In genomic region chr10:123746520-123746919, GRCh38 we compare ENCODE assay signal across 34 cellular contexts.
"Had no signal": no experiment of that assay in that cellular context is flagged by ENCODE, and none has a peak within 500 bp of the region (broad histone marks: within the 10 kb centered on the region; RNA-seq: fewer than 3 reads in every experiment).

No MANE protein-coding gene starts in this region.

- H3K27me3 Mint-ChIP-seq: activated CD4-positive, alpha-beta T cell treated with anti-CD3 and anti-CD28 coated beads, Interleukin-2, amount 10 ng/mL, durations not matched to agents 7 days and 5 days; activated naive CD8-positive, alpha-beta T cell had no signal

- H3K4me3 Mint-ChIP-seq: activated CD4-positive, alpha-beta T cell treated with anti-CD3 and anti-CD28 coated beads, Interleukin-2, amount 10 ng/mL, durations not matched to agents 7 days and 5 days; activated CD8-positive, alpha-beta T cell treated with anti-CD3 and anti-CD28 coated beads for 36 hours; activated naive CD8-positive, alpha-beta T cell; activated T-cell treated with anti-CD3 and anti-CD28 coated beads, Interleukin-2, amount 50 U/mL, for 72 hours; brain; nephron; stimulated activated memory B cell treated with anti-CD40 and anti-IgM and Interleukin-4, amounts not matched to agents 10 μg/mL and 1 μg/mL and 100 μg/mL, for 72 hours; stimulated activated naive CD8-positive, alpha-beta T cell treated with anti-CD3 and anti-CD28 coated beads, Interleukin-15, amount 100 ng/mL, for 72 hours had no signal

- H3K4me1 ChIP-seq: adrenal gland, ascending aorta, colonic mucosa, pancreas, prostate gland, suprapubic skin, upper lobe of right lung had no signal

- DNase-seq: activated CD4-positive, alpha-beta T cell treated with anti-CD3 and anti-CD28 coated beads for 1 hour; activated CD4-positive, alpha-beta T cell treated with anti-CD3 and anti-CD28 coated beads, Interleukin-2, amount 10 ng/mL, durations not matched to agents 7 days and 5 days; activated CD8-positive, alpha-beta T cell treated with anti-CD3 and anti-CD28 coated beads for 36 hours; activated naive CD4-positive, alpha-beta T cell treated with Interleukin-2 at 50 U/mL for 16 hours; activated T-cell treated with anti-CD3 and anti-CD28 coated beads for 4 hours; activated T-cell treated with anti-CD3 and anti-CD28 coated beads, Interleukin-2, amount 50 U/mL, for 72 hours; adrenal gland; cerebellar nuclear complex; colonic mucosa; dorsolateral prefrontal cortex; foreskin fibroblast; heart left ventricle; hypothalamus; left ventricle myocardium superior; nucleus accumbens; pancreas; retina; stimulated activated CD4-positive, alpha-beta T cell treated with anti-CD3 and anti-CD28 coated beads, Interleukin-1b, Interleukin-23, amount 100 ng/mL, for 48 hours; stimulated activated CD4-positive, alpha-beta T cell treated with anti-CD3 and anti-CD28 coated beads, Interleukin-4, amount 100 ng/mL, for 4 hours; stimulated activated CD8-positive, alpha-beta memory T cell treated with anti-CD3 and anti-CD28 coated beads, Interleukin-4, amount 100 ng/mL, for 48 hours; stimulated activated naive CD8-positive, alpha-beta T cell treated with anti-CD3 and anti-CD28 coated beads, Interleukin-15, amount 100 ng/mL, for 72 hours; T-helper 2 cell; tibial artery; upper lobe of right lung had no signal

- H3K27me3 ChIP-seq: adrenal gland, ascending aorta, colonic mucosa, pancreas, suprapubic skin, tibial artery, upper lobe of right lung had no signal

- ATAC-seq: activated CD8-positive, alpha-beta T cell treated with anti-CD3 and anti-CD28 coated beads for 36 hours; activated T-cell treated with anti-CD3 and anti-CD28 coated beads, Interleukin-2, amount 50 U/mL, for 72 hours; esophagus mucosa; heart left ventricle; left ventricle myocardium superior; pancreas; stimulated activated memory B cell treated with anti-CD40 and anti-IgM and Interleukin-4, amounts not matched to agents 10 μg/mL and 1 μg/mL and 100 μg/mL, for 72 hours; stimulated activated naive CD8-positive, alpha-beta T cell treated with anti-CD3 and anti-CD28 coated beads, Interleukin-15, amount 100 ng/mL, for 72 hours; upper lobe of right lung had no signal

- H3K36me3 Mint-ChIP-seq: activated naive CD8-positive, alpha-beta T cell; brain; stimulated activated memory B cell treated with anti-CD40 and anti-IgM and Interleukin-4, amounts not matched to agents 10 μg/mL and 1 μg/mL and 100 μg/mL, for 72 hours had no signal

- H3K27ac ChIP-seq: adrenal gland, ascending aorta, cardiac muscle cell, colonic mucosa, dorsolateral prefrontal cortex, pancreas, prostate gland, suprapubic skin, tibial artery, upper lobe of right lung had no signal

- H3K4me1 Mint-ChIP-seq: activated CD4-positive, alpha-beta T cell treated with anti-CD3 and anti-CD28 coated beads, Interleukin-2, amount 10 ng/mL, durations not matched to agents 7 days and 5 days; stimulated activated memory B cell treated with anti-CD40 and anti-IgM and Interleukin-4, amounts not matched to agents 10 μg/mL and 1 μg/mL and 100 μg/mL, for 72 hours; stimulated activated naive CD8-positive, alpha-beta T cell treated with anti-CD3 and anti-CD28 coated beads, Interleukin-15, amount 100 ng/mL, for 72 hours had no signal

- H3K27ac Mint-ChIP-seq: activated CD4-positive, alpha-beta T cell treated with anti-CD3 and anti-CD28 coated beads, Interleukin-2, amount 10 ng/mL, durations not matched to agents 7 days and 5 days; activated CD8-positive, alpha-beta T cell treated with anti-CD3 and anti-CD28 coated beads for 36 hours; activated naive CD8-positive, alpha-beta T cell; activated T-cell treated with anti-CD3 and anti-CD28 coated beads, Interleukin-2, amount 50 U/mL, for 72 hours; brain; nephron; stimulated activated memory B cell treated with anti-CD40 and anti-IgM and Interleukin-4, amounts not matched to agents 10 μg/mL and 1 μg/mL and 100 μg/mL, for 72 hours had no signal

- H3K4me2 ChIP-seq: smooth muscle cell had no signal

- H3K4me3 ChIP-seq: adrenal gland, ascending aorta, cardiac muscle cell, colonic mucosa, dorsolateral prefrontal cortex, heart left ventricle, pancreas, prostate gland, smooth muscle cell, suprapubic skin, tibial artery, upper lobe of right lung had no signal

- H3K9me3 ChIP-seq: adrenal gland, ascending aorta, colonic mucosa, pancreas, prostate gland, suprapubic skin, tibial artery, upper lobe of right lung had no signal

- H3K9me3 Mint-ChIP-seq: activated CD8-positive, alpha-beta T cell treated with anti-CD3 and anti-CD28 coated beads for 36 hours; stimulated activated naive CD8-positive, alpha-beta T cell treated with anti-CD3 and anti-CD28 coated beads, Interleukin-15, amount 100 ng/mL, for 72 hours had no signal

- H3K36me3 ChIP-seq: adrenal gland, cardiac muscle cell, colonic mucosa, heart left ventricle, pancreas, prostate gland, suprapubic skin, upper lobe of right lung had no signal
